In the genomic region with DNA sequence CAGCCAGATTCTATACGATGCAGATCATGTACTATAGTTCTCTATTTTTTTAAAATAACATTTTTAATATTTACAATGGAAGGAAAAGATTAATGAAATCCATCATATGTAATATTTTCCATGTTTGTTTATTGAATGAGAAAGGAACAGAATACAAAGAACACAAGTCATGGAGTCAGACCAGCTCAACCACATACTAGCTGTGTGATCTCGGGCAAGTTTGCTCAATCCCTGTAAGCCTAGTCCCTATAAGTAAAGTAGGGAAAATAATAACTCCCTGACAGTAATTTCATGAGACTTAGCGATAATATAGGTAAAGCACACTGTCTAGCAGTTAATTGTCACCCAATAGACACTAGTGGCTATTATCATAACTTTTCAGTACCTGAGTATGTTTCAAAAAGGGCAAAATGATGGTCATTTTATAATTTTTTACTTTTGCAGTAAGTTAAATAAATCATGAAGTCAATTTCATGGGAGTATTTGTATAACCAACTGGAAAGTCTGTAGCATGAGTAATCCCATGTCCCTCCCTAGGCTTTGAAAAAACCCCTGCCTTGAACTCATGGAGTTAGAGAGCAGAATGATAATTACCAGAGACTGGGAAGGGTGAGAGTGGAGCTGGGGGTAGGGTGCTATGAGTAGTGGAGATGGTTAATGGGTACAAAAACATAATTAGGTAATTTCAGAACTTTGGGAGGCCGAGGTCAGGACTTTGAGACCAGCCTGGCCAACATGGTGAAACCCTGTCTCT, we compare ENCODE assay signal across 14 cellular contexts.
"Had no signal": no experiment of that assay in that cellular context is flagged by ENCODE, and none has a peak within 500 bp of the region (broad histone marks: within the 10 kb centered on the region; RNA-seq: fewer than 3 reads in every experiment).

No MANE protein-coding gene starts in this region.

- DNase-seq: activated CD4-positive, alpha-beta T cell treated with anti-CD3 and anti-CD28 coated beads for 36 hours; activated CD4-positive, alpha-beta T cell treated with anti-CD3 and anti-CD28 coated beads, Interleukin-2, amount 50 U/mL, for 48 hours; activated gamma-delta T cell; heart left ventricle; mesendoderm; naive thymus-derived CD8-positive, alpha-beta T cell; pancreas; sigmoid colon; stimulated activated CD4-positive, alpha-beta T cell treated with anti-CD3 and anti-CD28 coated beads, Interleukin-4, amount 100 ng/mL, for 4 hours had no signal

- FAIRE-seq: pancreas had no signal

- H3K4me1 ChIP-seq: gastroesophageal sphincter, pancreas had no signal

- H3K4me3 ChIP-seq: gastroesophageal sphincter, heart left ventricle, pancreas, sigmoid colon, thoracic aorta had no signal

- H3K27me3 ChIP-seq: gastroesophageal sphincter, heart left ventricle, pancreas, sigmoid colon had no signal

- H3K9me3 ChIP-seq: gastroesophageal sphincter, heart left ventricle, pancreas, sigmoid colon, thoracic aorta had no signal

- H3K36me3 ChIP-seq: gastroesophageal sphincter, heart left ventricle, pancreas, sigmoid colon, thoracic aorta had no signal

- H3K27ac ChIP-seq: gastroesophageal sphincter, heart left ventricle, pancreas, sigmoid colon, thoracic aorta had no signal

- ATAC-seq: activated CD4-positive, alpha-beta T cell treated with anti-CD3 and anti-CD28 coated beads for 36 hours; activated naive CD4-positive, alpha-beta T cell treated with anti-CD3 and anti-CD28 coated beads, Interleukin-2, amount 50 U/mL, for 72 hours; gastroesophageal sphincter; heart left ventricle; naive thymus-derived CD8-positive, alpha-beta T cell; pancreas; stimulated activated memory B cell treated with anti-CD40 and anti-IgM and Interleukin-4, amounts not matched to agents 10 μg/mL and 1 μg/mL and 100 μg/mL, for 72 hours; WTC11 had no signal
